Comparison of ENCODE assay signal across 10 cellular contexts in the genomic region with DNA sequence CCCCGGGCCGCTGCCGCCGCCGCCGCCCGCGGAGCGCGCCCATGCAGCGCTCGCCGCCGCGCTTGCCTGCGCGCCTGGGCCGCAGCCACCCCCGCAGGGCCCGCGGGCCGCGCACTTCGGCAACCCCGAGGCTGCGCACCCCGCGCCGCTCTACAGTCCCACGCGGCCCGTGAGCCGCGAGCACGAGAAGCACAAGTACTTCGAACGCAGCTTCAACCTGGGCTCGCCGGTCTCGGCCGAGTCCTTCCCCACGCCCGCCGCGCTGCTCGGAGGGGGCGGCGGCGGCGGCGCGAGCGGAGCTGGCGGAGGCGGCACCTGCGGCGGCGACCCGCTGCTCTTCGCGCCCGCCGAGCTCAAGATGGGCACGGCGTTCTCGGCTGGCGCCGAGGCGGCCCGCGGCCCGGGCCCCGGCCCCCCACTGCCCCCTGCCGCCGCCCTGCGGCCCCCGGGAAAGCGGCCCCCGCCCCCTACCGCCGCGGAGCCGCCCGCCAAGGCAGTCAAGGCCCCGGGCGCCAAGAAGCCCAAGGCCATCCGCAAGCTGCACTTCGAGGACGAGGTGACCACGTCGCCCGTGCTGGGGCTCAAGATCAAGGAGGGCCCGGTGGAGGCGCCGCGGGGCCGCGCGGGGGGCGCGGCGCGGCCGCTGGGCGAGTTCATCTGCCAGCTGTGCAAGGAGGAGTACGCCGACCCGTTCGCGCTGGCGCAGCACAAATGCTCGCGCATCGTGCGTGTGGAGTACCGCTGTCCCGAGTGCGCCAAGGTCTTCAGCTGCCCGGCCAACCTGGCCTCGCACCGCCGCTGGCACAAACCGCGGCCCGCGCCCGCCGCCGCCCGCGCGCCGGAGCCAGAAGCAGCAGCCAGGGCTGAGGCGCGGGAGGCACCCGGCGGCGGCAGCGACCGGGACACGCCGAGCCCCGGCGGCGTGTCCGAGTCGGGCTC. TPM values are rescaled to one million over a fixed set of nuclear protein-coding genes. Genes with fewer than 3 reads are reported as not detected.
DNase-seq lines count a peak whose midpoint lies in the region; ATAC-seq and TF ChIP-seq lines count a peak whose summit lies in the region.
"Had no signal": no experiment of that assay in that cellular context is flagged by ENCODE, and none has a peak within 500 bp of the region (broad histone marks: within the 10 kb centered on the region; RNA-seq: fewer than 3 reads in every experiment).

No MANE protein-coding gene starts in this region.

- no peak for TF ChIP-seq EP300 in neural cell (conservative IDR thresholded peaks at IDR 0.05; ENCODE audit: poor library complexity, severe bottlenecking)

- DNase-seq in G401 (ENCODE audit: low spot score) (peak; percentile 20), breast epithelium (ENCODE audit: low spot score in 2 of 2) (no peak), RKO (ENCODE audit: low spot score) (no peak), foreskin keratinocyte (no peak)
- DNase-seq: PC-9, right lobe of liver had no signal

- peaks cover 10% of the 10 kb centered on the region for H3F3A ChIP-seq in neural cell (ENCODE audit: insufficient read depth, low read length, poor library complexity, severe bottlenecking)

- H3K4me2 ChIP-seq in neural cell (ENCODE audit: low read length): no peak overlapping the region
- H3K4me2 ChIP-seq: PC-9 had no signal

- no peaks in the 10 kb centered on the region for H3K9me2 ChIP-seq in neural cell (ENCODE audit: insufficient read depth, low read length)

- H3K4me1 ChIP-seq in HUES64 (ENCODE audit: insufficient read depth, low read length) (peaks cover 45% of the 10 kb centered on the region), breast epithelium (peaks cover 10% of the 10 kb centered on the region in 2 donors), foreskin keratinocyte (no peaks in the 10 kb centered on the region)

- no peak for TF ChIP-seq POLR2A in breast epithelium (IDR thresholded peaks at IDR 0.05)

- H3K27me3 ChIP-seq in HUES64 (ENCODE audit: insufficient read depth, low read length) (peaks cover 100% of the 10 kb centered on the region), breast epithelium (peaks cover 0 to 85% of the 10 kb centered on the region in 2 donors), neural cell (ENCODE audit: insufficient read depth, low read depth, low read length) (peaks cover 34% of the 10 kb centered on the region), foreskin keratinocyte (peaks cover 97% of the 10 kb centered on the region)

- peaks cover 37% of the 10 kb centered on the region for H3K79me2 ChIP-seq in neural cell (replicated peaks; ENCODE audit: insufficient read depth, low read length)

- TF ChIP-seq RAD21 in neural cell (conservative IDR thresholded peaks at IDR 0.05): no peak

- no peak for ATAC-seq in activated CD4-positive, CD25-positive, alpha-beta regulatory T cell treated with anti-CD3 and anti-CD28 coated beads, Interleukin-2, amount 50 U/mL, for 24 hours
- ATAC-seq in foreskin keratinocyte: no peak
- ATAC-seq in HG03039 (IDR thresholded peaks at IDR 0.05; ENCODE audit: unreplicated experiment): no peak

- H3K4me3 ChIP-seq in HUES64 (ENCODE audit: low read length) (peak overlapping the region; percentile 48), breast epithelium (peak overlapping the region; percentile 32 to 65 (median 35)), neural cell (ENCODE audit: low read length) (peak overlapping the region; percentile 83)
- H3K4me3 ChIP-seq: PC-9 had no signal

- in situ Hi-C loops in G401 (cut with HindIII; ENCODE audit: low sequenced_read_pairs): no loop called here

- no peak overlapping the region for H2AFZ ChIP-seq in neural cell (ENCODE audit: low read depth, low read length)
- H2AFZ ChIP-seq: PC-9 had no signal

- H3K9me3 ChIP-seq in HUES64 (ENCODE audit: insufficient read depth, low read depth, low read length) (no peaks in the 10 kb centered on the region), breast epithelium (no peaks in the 10 kb centered on the region), neural cell (ENCODE audit: low read length) (no peaks in the 10 kb centered on the region)
- H3K9me3 ChIP-seq: right lobe of liver had no signal

- under 1% methylated on average over 147 of the region's 147 CpGs for whole genome bisulfite sequencing in HUES64

- H4K20me1 ChIP-seq in neural cell (ENCODE audit: insufficient read depth): peaks cover 6% of the 10 kb centered on the region

- H3K9ac ChIP-seq in HUES64 (ENCODE audit: low read depth, low read length) (no peak overlapping the region), neural cell (ENCODE audit: low read length) (peak overlapping the region; percentile 80)

- intact Hi-C loops in breast epithelium (cut with DNase I; ENCODE audit: low total_unique reads): no loop called here

- H3K36me3 ChIP-seq in HUES64 (ENCODE audit: insufficient read depth, low read length) (no peaks in the 10 kb centered on the region), breast epithelium (no peaks in the 10 kb centered on the region), neural cell (ENCODE audit: insufficient read depth, low read length) (no peaks in the 10 kb centered on the region)
- H3K36me3 ChIP-seq: right lobe of liver had no signal

- no peak for TF ChIP-seq CTCF in breast epithelium (IDR thresholded peaks at IDR 0.05)
- no peak for TF ChIP-seq CTCF in neural cell (IDR thresholded peaks at IDR 0.05; ENCODE audit: poor library complexity, severe bottlenecking)
- no peak for TF ChIP-seq CTCF in foreskin keratinocyte (conservative IDR thresholded peaks at IDR 0.05)

- H3K27ac ChIP-seq in HUES64 (ENCODE audit: low read depth, low read length): no peak overlapping the region
- H3K27ac ChIP-seq in breast epithelium: no peak overlapping the region
- peak overlapping the region; percentile 39 for H3K27ac ChIP-seq in neural cell (ENCODE audit: low read length)
- no peak overlapping the region for H3K27ac ChIP-seq in foreskin keratinocyte
- H3K27ac ChIP-seq: PC-9, right lobe of liver had no signal

TF ChIP-seq in neural cell, 6 proteins besides CTCF, POLR2A, EP300 and RAD21:
- TF ChIP-seq, protein P1, sequence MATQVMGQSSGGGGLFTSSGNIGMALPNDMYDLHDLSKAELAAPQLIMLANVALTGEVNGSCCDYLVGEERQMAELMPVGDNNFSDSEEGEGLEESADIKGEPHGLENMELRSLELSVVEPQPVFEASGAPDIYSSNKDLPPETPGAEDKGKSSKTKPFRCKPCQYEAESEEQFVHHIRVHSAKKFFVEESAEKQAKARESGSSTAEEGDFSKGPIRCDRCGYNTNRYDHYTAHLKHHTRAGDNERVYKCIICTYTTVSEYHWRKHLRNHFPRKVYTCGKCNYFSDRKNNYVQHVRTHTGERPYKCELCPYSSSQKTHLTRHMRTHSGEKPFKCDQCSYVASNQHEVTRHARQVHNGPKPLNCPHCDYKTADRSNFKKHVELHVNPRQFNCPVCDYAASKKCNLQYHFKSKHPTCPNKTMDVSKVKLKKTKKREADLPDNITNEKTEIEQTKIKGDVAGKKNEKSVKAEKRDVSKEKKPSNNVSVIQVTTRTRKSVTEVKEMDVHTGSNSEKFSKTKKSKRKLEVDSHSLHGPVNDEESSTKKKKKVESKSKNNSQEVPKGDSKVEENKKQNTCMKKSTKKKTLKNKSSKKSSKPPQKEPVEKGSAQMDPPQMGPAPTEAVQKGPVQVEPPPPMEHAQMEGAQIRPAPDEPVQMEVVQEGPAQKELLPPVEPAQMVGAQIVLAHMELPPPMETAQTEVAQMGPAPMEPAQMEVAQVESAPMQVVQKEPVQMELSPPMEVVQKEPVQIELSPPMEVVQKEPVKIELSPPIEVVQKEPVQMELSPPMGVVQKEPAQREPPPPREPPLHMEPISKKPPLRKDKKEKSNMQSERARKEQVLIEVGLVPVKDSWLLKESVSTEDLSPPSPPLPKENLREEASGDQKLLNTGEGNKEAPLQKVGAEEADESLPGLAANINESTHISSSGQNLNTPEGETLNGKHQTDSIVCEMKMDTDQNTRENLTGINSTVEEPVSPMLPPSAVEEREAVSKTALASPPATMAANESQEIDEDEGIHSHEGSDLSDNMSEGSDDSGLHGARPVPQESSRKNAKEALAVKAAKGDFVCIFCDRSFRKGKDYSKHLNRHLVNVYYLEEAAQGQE (IDR thresholded peaks at IDR 0.05; ENCODE audit: borderline replicate concordance): no peak
- TF ChIP-seq SMC3 (conservative IDR thresholded peaks at IDR 0.05; ENCODE audit: poor library complexity) (no peak), TAF1 (IDR thresholded peaks at IDR 0.05; ENCODE audit: low read depth) (peak; percentile 20), POLR2AphosphoS5 (IDR thresholded peaks at IDR 0.05) (no peak), EZH2 (IDR thresholded peaks at IDR 0.05; ENCODE audit: borderline replicate concordance, insufficient read depth, low read length, poor library complexity, severe bottlenecking) (no peak), MXI1 (conservative IDR thresholded peaks at IDR 0.05; ENCODE audit: poor library complexity, severe bottlenecking) (no peak)

RNA-seq across cellular contexts. Expression of gene INSM1, which starts 0.8 kb away (rescaled TPM):
- not detected in 2 replicates for total RNA-seq in G401 (2014; rRNA removed; shearing (Covaris generic))
- 0.90 TPM for polyA plus RNA-seq in HUES64 (2013, experiment 1 of 2)
- polyA plus RNA-seq in HUES64 (2013, experiment 2 of 2): 2.0 TPM
- total RNA-seq in breast epithelium (under 1 TPM in 1 of 3 donors, not detected in 2; 0.48 TPM), foreskin keratinocyte (not detected in 2 replicates)
- polyA plus RNA-seq in neural cell (8.6 and 9.4 TPM in 2 replicates), foreskin keratinocyte (not detected in 2 replicates)
- polyA minus RNA-seq in neural cell: 16.6 and 17.1 TPM in 2 replicates
- total RNA-seq: PC-9, right lobe of liver had no signal
